In genomic region chr21:34201001-34201400, GRCh38 we compare ENCODE assay signal across 8 cellular contexts.
DNase-seq lines count a peak whose midpoint lies in the region; ATAC-seq and TF ChIP-seq lines count a peak whose summit lies in the region.

No MANE protein-coding gene starts in this region.

- TF ChIP-seq CTCF in GM23338 (conservative IDR thresholded peaks at IDR 0.05; ENCODE audit: low read depth in 2 of 2), result no peak
- TF ChIP-seq CTCF in glutamatergic neuron (IDR thresholded peaks at IDR 0.05; ENCODE audit: partially characterized antibody, unreplicated experiment), result no peak
- no peak for TF ChIP-seq CTCF in gastrocnemius medialis (IDR thresholded peaks at IDR 0.05 in 4 of 5, conservative IDR thresholded peaks at IDR 0.05 in 1 of 5)
- no peak for TF ChIP-seq CTCF in GM20000 (IDR thresholded peaks at IDR 0.05; ENCODE audit: extremely low read depth, missing control alignments)

- H3K27ac Mint-ChIP-seq in GM23338, result no peak overlapping the region
- H3K27ac Mint-ChIP-seq in glutamatergic neuron (ENCODE audit: unreplicated experiment), result no peak overlapping the region

- H3K9me3 ChIP-seq in gastrocnemius medialis, result no peaks in the 10 kb centered on the region

- ATAC-seq in GM23338 (no peak), gastrocnemius medialis (no peak)

- H3K4me2 ChIP-seq in GM23338, result peak overlapping the region; percentile 79

- H4K20me1 ChIP-seq in GM23338 (replicated peaks; ENCODE audit: insufficient read depth), result no peaks in the 10 kb centered on the region

- H3K27ac ChIP-seq in GM23338 (ENCODE audit: low read depth) (peak overlapping the region; percentile 77), gastrocnemius medialis (peak overlapping the region; percentile 49 to 84 (median 68))

- in situ Hi-C loops in gastrocnemius medialis (cut with MboI; ENCODE audit: low sequenced_read_pairs in 4 of 4), result loop anchor here in 2 of 4 donors (10.0 to 25.0 kb wide), 2 partner anchors 139 to 276 kb away; partner anchors contain the start of genes MRPS6 (in 1 of the 2) and SLC5A3 (in 1 of the 2)

- H3K9me2 ChIP-seq in GM23338 (ENCODE audit: insufficient read depth), result no peaks in the 10 kb centered on the region

- TF ChIP-seq POLR2A in gastrocnemius medialis (IDR thresholded peaks at IDR 0.05), result no peak

- intact Hi-C loops in gastrocnemius medialis (cut with DNase I; ENCODE audit: low total_unique reads), result loop anchor here (2.0 kb wide), 1 partner anchor 128 kb away; the partner anchor contains the start of genes MRPS6 and SLC5A3

- H3K36me3 ChIP-seq in GM23338 (ENCODE audit: insufficient read depth) (no peaks in the 10 kb centered on the region), gastrocnemius medialis (no peaks in the 10 kb centered on the region)

- H3K27me3 Mint-ChIP-seq in GM23338 (ENCODE audit: insufficient read depth, low read depth, poor library complexity) (peaks cover 21% of the 10 kb centered on the region), glutamatergic neuron (ENCODE audit: unreplicated experiment) (peaks cover 26% of the 10 kb centered on the region)

- peaks cover 64% of the 10 kb centered on the region for H3K4me1 ChIP-seq in GM23338 (ENCODE audit: insufficient read depth)
- peaks cover 30 to 42% of the 10 kb centered on the region in 2 donors for H3K4me1 ChIP-seq in gastrocnemius medialis

- no peaks in the 10 kb centered on the region for H3K79me2 ChIP-seq in GM23338 (replicated peaks; ENCODE audit: insufficient read depth)

- DNase-seq in GM23338 (ENCODE audit: low spot score), result no peak
- peak; percentile 34 for DNase-seq in SKM-1 (lab: John Stamatoyannopoulos, UW; ENCODE audit: unreplicated experiment)
- DNase-seq in glutamatergic neuron, result no peak
- DNase-seq in gastrocnemius medialis, result no peak
- no peak for DNase-seq in NCI-H2107 treated with DMSO at 0.1 percent for 48 hours (lab: John Stamatoyannopoulos, UW; ENCODE audit: unreplicated experiment)
- no peak for DNase-seq in COLO829 (ENCODE audit: low spot score)
- no peak for DNase-seq in A172 (ENCODE audit: low spot score)
- no peak for DNase-seq in GM20000 (ENCODE audit: low spot score)

- peak overlapping the region; percentile 82 for H3K4me3 Mint-ChIP-seq in GM23338
- H3K4me3 Mint-ChIP-seq in glutamatergic neuron (ENCODE audit: unreplicated experiment), result peak overlapping the region; percentile 75

- H3K4me1 Mint-ChIP-seq in GM23338 (peaks cover 67% of the 10 kb centered on the region), glutamatergic neuron (ENCODE audit: low read depth, unreplicated experiment) (peaks cover 45% of the 10 kb centered on the region)

- no peaks in the 10 kb centered on the region; the same call in 2 of the 3 replicates for H3K36me3 Mint-ChIP-seq in GM23338 (ENCODE audit: low read depth)
- peaks cover 4% of the 10 kb centered on the region for H3K36me3 Mint-ChIP-seq in glutamatergic neuron (ENCODE audit: unreplicated experiment)

- H3K4me3 ChIP-seq in GM23338 (peak overlapping the region; percentile 52), gastrocnemius medialis (peak overlapping the region in 2 of 4 donors; percentile 48 to 62)

- H3K27me3 ChIP-seq in GM23338 (ENCODE audit: insufficient read depth) (no peaks in the 10 kb centered on the region), gastrocnemius medialis (no peaks in the 10 kb centered on the region)

- peaks cover 7% of the 10 kb centered on the region; the same call in 1 of the 2 replicates for H3F3A ChIP-seq in GM23338 (replicated peaks; ENCODE audit: low read depth)

- no peak overlapping the region for H2AFZ ChIP-seq in GM23338

- H3K9me3 Mint-ChIP-seq in GM23338, result no peaks in the 10 kb centered on the region
- peaks cover 22% of the 10 kb centered on the region for H3K9me3 Mint-ChIP-seq in glutamatergic neuron (ENCODE audit: unreplicated experiment)

TF ChIP-seq in GM23338, 12 proteins besides CTCF, POLR2A, EP300 and RAD21 (continues in another document):
- TF ChIP-seq ETS1 (IDR thresholded peaks at IDR 0.05) (no peak), NANOG (IDR thresholded peaks at IDR 0.05; ENCODE audit: borderline replicate concordance) (no peak), ZNF114 (CRISPR knock-in tag; IDR thresholded peaks at IDR 0.05) (no peak), STAT1 (IDR thresholded peaks at IDR 0.05; ENCODE audit: unreplicated experiment) (no peak), EZH2phosphoT487 (IDR thresholded peaks at IDR 0.05; ENCODE audit: unreplicated experiment) (no peak), ZNF331 (CRISPR knock-in tag; IDR thresholded peaks at IDR 0.05; ENCODE audit: low read depth) (no peak), JUNB (IDR thresholded peaks at IDR 0.05; ENCODE audit: unreplicated experiment) (no peak), CREB1 (CRISPR knock-in tag; IDR thresholded peaks at IDR 0.05; ENCODE audit: low read depth) (no peak), EZH2 (IDR thresholded peaks at IDR 0.05; ENCODE audit: low read depth, unreplicated experiment) (no peak)
- TF ChIP-seq, protein P1, sequence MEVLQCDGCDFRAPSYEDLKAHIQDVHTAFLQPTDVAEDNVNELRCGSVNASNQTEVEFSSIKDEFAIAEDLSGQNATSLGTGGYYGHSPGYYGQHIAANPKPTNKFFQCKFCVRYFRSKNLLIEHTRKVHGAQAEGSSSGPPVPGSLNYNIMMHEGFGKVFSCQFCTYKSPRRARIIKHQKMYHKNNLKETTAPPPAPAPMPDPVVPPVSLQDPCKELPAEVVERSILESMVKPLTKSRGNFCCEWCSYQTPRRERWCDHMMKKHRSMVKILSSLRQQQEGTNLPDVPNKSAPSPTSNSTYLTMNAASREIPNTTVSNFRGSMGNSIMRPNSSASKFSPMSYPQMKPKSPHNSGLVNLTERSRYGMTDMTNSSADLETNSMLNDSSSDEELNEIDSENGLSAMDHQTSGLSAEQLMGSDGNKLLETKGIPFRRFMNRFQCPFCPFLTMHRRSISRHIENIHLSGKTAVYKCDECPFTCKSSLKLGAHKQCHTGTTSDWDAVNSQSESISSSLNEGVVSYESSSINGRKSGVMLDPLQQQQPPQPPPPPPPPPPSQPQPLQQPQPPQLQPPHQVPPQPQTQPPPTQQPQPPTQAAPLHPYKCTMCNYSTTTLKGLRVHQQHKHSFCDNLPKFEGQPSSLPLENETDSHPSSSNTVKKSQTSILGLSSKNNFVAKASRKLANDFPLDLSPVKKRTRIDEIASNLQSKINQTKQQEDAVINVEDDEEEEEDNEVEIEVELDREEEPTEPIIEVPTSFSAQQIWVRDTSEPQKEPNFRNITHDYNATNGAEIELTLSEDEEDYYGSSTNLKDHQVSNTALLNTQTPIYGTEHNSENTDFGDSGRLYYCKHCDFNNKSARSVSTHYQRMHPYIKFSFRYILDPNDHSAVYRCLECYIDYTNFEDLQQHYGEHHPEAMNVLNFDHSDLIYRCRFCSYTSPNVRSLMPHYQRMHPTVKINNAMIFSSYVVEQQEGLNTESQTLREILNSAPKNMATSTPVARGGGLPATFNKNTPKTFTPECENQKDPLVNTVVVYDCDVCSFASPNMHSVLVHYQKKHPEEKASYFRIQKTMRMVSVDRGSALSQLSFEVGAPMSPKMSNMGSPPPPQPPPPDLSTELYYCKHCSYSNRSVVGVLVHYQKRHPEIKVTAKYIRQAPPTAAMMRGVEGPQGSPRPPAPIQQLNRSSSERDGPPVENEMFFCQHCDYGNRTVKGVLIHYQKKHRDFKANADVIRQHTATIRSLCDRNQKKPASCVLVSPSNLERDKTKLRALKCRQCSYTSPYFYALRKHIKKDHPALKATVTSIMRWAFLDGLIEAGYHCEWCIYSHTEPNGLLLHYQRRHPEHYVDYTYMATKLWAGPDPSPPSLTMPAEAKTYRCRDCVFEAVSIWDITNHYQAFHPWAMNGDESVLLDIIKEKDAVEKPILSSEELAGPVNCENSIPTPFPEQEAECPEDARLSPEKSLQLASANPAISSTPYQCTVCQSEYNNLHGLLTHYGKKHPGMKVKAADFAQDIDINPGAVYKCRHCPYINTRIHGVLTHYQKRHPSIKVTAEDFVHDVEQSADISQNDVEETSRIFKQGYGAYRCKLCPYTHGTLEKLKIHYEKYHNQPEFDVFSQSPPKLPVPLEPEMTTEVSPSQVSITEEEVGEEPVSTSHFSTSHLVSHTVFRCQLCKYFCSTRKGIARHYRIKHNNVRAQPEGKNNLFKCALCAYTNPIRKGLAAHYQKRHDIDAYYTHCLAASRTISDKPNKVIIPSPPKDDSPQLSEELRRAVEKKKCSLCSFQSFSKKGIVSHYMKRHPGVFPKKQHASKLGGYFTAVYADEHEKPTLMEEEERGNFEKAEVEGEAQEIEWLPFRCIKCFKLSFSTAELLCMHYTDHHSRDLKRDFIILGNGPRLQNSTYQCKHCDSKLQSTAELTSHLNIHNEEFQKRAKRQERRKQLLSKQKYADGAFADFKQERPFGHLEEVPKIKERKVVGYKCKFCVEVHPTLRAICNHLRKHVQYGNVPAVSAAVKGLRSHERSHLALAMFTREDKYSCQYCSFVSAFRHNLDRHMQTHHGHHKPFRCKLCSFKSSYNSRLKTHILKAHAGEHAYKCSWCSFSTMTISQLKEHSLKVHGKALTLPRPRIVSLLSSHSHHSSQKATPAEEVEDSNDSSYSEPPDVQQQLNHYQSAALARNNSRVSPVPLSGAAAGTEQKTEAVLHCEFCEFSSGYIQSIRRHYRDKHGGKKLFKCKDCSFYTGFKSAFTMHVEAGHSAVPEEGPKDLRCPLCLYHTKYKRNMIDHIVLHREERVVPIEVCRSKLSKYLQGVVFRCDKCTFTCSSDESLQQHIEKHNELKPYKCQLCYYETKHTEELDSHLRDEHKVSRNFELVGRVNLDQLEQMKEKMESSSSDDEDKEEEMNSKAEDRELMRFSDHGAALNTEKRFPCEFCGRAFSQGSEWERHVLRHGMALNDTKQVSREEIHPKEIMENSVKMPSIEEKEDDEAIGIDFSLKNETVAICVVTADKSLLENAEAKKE (CRISPR knock-in tag; IDR thresholded peaks at IDR 0.05), result no peak
